24 cellular contexts compared by ENCODE assay signal in the genomic region with DNA sequence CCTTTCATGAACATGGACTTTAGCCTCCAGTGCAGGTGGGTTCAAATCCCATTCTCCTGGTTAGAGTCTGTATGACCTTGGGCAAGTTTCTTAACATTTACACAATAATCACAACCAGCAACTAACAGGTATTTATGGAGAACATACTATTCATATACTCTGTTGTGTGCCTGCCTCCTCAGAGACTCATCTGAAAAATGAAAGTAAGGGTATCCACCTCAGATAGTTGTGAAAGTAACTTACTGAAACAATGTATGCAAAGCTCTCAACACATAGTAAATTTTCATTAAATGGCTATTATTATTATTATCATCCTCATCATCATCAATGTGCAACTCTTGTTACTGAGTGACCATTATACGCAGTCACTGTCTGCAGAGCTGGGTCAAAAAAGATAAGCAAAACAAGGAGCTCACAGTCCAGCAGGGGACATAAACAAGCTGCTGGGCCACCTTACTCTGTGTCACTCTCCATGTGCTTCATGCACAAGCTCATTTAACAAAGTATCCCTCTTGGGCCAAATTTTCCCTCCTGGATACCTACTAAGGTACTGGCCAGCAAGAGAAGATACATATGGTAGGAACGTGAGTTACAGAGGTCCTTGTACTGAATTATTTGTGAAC.
"Had no signal": no experiment of that assay in that cellular context is flagged by ENCODE, and none has a peak within 500 bp of the region (broad histone marks: within the 10 kb centered on the region; RNA-seq: fewer than 3 reads in every experiment).

No MANE protein-coding gene starts in this region.

- H3K4me1 Mint-ChIP-seq: endodermal cell, memory B cell had no signal

- H3K4me3 Mint-ChIP-seq: dendritic cell treated with granulocyte-macrophage colony-stimulating factor and Interleukin-4, amounts not matched to agents 40 ng/mL and 50 ng/mL, for 4 days; effector memory CD8-positive, alpha-beta T cell; endodermal cell; memory B cell had no signal

- DNase-seq: colonic mucosa; cortex of kidney; effector CD8-positive, alpha-beta T cell; effector memory CD8-positive, alpha-beta T cell; endodermal cell; erythroblast; esophagus squamous epithelium; foreskin fibroblast; foreskin melanocyte; gastrocnemius medialis; glutamatergic neuron; head of caudate nucleus; heart right ventricle; hippocampal formation; left cardiac atrium; left lung; left ventricle myocardium superior; lower lobe of right lung; mesendoderm; midbrain had no signal

- H3K9me3 Mint-ChIP-seq: dendritic cell treated with granulocyte-macrophage colony-stimulating factor and Interleukin-4, amounts not matched to agents 40 ng/mL and 50 ng/mL, for 4 days; effector memory CD8-positive, alpha-beta T cell; endodermal cell; memory B cell had no signal

- H3K9me3 ChIP-seq: colonic mucosa, esophagus squamous epithelium, gastrocnemius medialis, left lung, lower lobe of right lung had no signal

- H3K27me3 Mint-ChIP-seq: dendritic cell treated with granulocyte-macrophage colony-stimulating factor and Interleukin-4, amounts not matched to agents 40 ng/mL and 50 ng/mL, for 4 days had no signal

- ATAC-seq: effector memory CD8-positive, alpha-beta T cell; esophagus mucosa; gastrocnemius medialis; heart right ventricle; left cardiac atrium; left lung; left ventricle myocardium superior; lower lobe of right lung had no signal

- H3K27me3 ChIP-seq: colonic mucosa, gastrocnemius medialis, left lung had no signal

- H3K4me1 ChIP-seq: colonic mucosa, gastrocnemius medialis, lower lobe of right lung had no signal

- H3K36me3 Mint-ChIP-seq: memory B cell had no signal

- H3K4me3 ChIP-seq: colonic mucosa, esophagus squamous epithelium, gastrocnemius medialis, heart right ventricle, left lung, lower lobe of right lung had no signal

- H3K27ac ChIP-seq: colonic mucosa, epithelial cell of prostate, esophagus squamous epithelium, gastrocnemius medialis, heart right ventricle, lower lobe of right lung had no signal

- H3K27ac Mint-ChIP-seq: dendritic cell treated with granulocyte-macrophage colony-stimulating factor and Interleukin-4, amounts not matched to agents 40 ng/mL and 50 ng/mL, for 4 days; effector memory CD8-positive, alpha-beta T cell; endodermal cell; memory B cell had no signal

- H3K36me3 ChIP-seq: colonic mucosa, esophagus squamous epithelium, gastrocnemius medialis, heart right ventricle, left lung, lower lobe of right lung had no signal
